9 cellular contexts compared by ENCODE assay signal in the genomic region with DNA sequence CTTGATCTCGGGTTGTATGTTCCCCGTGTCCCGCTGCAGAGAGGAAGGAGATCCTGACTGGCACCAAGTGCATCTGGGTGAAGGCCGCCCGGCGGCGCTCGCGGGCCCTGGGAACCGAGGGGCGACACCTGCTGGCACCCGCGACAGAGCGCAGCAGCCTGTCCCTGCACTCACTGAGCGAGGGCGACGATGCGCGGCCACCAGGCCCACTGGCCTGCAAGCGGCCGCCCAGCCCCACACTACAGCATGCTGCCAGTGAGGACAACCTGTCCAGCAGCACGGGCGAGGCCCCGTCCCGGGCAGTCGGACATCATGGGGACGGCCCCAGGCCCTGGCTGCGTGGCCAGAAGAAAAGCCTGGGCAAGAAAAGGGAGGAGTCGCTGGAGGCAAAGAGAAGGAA. TPM values are rescaled to one million over a fixed set of nuclear protein-coding genes. Genes with fewer than 3 reads are reported as not detected.
A peak's percentile ranks its signal among the peaks of the same experiment; 100 is the strongest.
DNase-seq lines count a peak whose midpoint lies in the region; ATAC-seq and TF ChIP-seq lines count a peak whose summit lies in the region.
"Had no signal": no experiment of that assay in that cellular context is flagged by ENCODE, and none has a peak within 500 bp of the region (broad histone marks: within the 10 kb centered on the region; RNA-seq: fewer than 3 reads in every experiment).

No MANE protein-coding gene starts in this region.

- peaks cover 45% of the 10 kb centered on the region for H3K27me3 Mint-ChIP-seq in activated T-helper 1 cell treated with anti-CD3 and anti-CD28 coated beads, Interleukin-12 subunit alpha, Interleukin-12 subunit beta, Interleukin-2, Interleukin-4 antibody, amounts not matched to agents 30 ng/mL and 10 ng/mL and 1 ng/mL, durations not matched to agents 14 hours and 24 hours and 36 hours (ENCODE audit: insufficient read depth)
- H3K27me3 Mint-ChIP-seq in immature natural killer cell (ENCODE audit: low read depth in 3 of 3): peaks cover 6 to 19% (median 15%) of the 10 kb centered on the region in 3 donors

- no peaks in the 10 kb centered on the region for H3K36me3 Mint-ChIP-seq in activated T-helper 1 cell treated with anti-CD3 and anti-CD28 coated beads, Interleukin-12 subunit alpha, Interleukin-12 subunit beta, Interleukin-2, Interleukin-4 antibody, amounts not matched to agents 30 ng/mL and 10 ng/mL and 1 ng/mL, durations not matched to agents 14 hours and 24 hours and 36 hours (ENCODE audit: low read depth)
- no peaks in the 10 kb centered on the region for H3K36me3 Mint-ChIP-seq in immature natural killer cell
- H3K36me3 Mint-ChIP-seq: IgD-negative memory B cell had no signal

- peak; percentile 55 to 65 for DNase-seq in NOMO-1 (lab: John Stamatoyannopoulos, UW; ENCODE audit: unreplicated experiment in 2 of 2)
- DNase-seq in activated T-helper 1 cell treated with anti-CD3 and anti-CD28 coated beads, Interleukin-12 subunit alpha, Interleukin-12 subunit beta, Interleukin-2, Interleukin-4 antibody, amounts not matched to agents 30 ng/mL and 10 ng/mL and 1 ng/mL, durations not matched to agents 14 hours and 24 hours and 36 hours (ENCODE audit: low spot score): peak; percentile 39
- peak; percentile 27 to 41 (median 38) for DNase-seq in immature natural killer cell
- peak; percentile 37 for DNase-seq in stimulated activated CD8-positive, alpha-beta memory T cell treated with anti-CD3 and anti-CD28 coated beads, Interleukin-7, amount 100 ng/mL, for 24 hours (ENCODE audit: low read depth)

- H3K9me3 Mint-ChIP-seq in activated T-helper 1 cell treated with anti-CD3 and anti-CD28 coated beads, Interleukin-12 subunit alpha, Interleukin-12 subunit beta, Interleukin-2, Interleukin-4 antibody, amounts not matched to agents 30 ng/mL and 10 ng/mL and 1 ng/mL, durations not matched to agents 14 hours and 24 hours and 36 hours: no peaks in the 10 kb centered on the region
- H3K9me3 Mint-ChIP-seq in immature natural killer cell: peaks cover 0 to 4% (median 0%) of the 10 kb centered on the region in 6 donors
- H3K9me3 Mint-ChIP-seq: IgD-negative memory B cell had no signal

- ATAC-seq in HG03460 (IDR thresholded peaks at IDR 0.05; ENCODE audit: unreplicated experiment): no peak
- no peak for ATAC-seq in HG03159 (IDR thresholded peaks at IDR 0.05; ENCODE audit: unreplicated experiment)
- no peak for ATAC-seq in HG02610 (IDR thresholded peaks at IDR 0.05; ENCODE audit: unreplicated experiment)

- no peak overlapping the region for H3K4me3 ChIP-seq in GM12875 (ENCODE audit: low read depth, low read length)

- H3K4me1 Mint-ChIP-seq in activated T-helper 1 cell treated with anti-CD3 and anti-CD28 coated beads, Interleukin-12 subunit alpha, Interleukin-12 subunit beta, Interleukin-2, Interleukin-4 antibody, amounts not matched to agents 30 ng/mL and 10 ng/mL and 1 ng/mL, durations not matched to agents 14 hours and 24 hours and 36 hours (ENCODE audit: low read depth): peaks cover 4% of the 10 kb centered on the region
- peaks cover 4 to 9% of the 10 kb centered on the region in 2 donors for H3K4me1 Mint-ChIP-seq in immature natural killer cell

- intact Hi-C loops in activated T-helper 1 cell treated with anti-CD3 and anti-CD28 coated beads, Interleukin-12 subunit alpha, Interleukin-12 subunit beta, Interleukin-2, Interleukin-4 antibody, amounts not matched to agents 30 ng/mL and 10 ng/mL and 1 ng/mL, durations not matched to agents 14 hours and 24 hours and 36 hours (cut with micrococcal nuclease): loop anchor here (1.0 to 2.0 kb wide), 2 partner anchors 53 to 141 kb away; partner anchors contain the start of gene TTYH2

- no peak overlapping the region for H3K27ac Mint-ChIP-seq in activated T-helper 1 cell treated with anti-CD3 and anti-CD28 coated beads, Interleukin-12 subunit alpha, Interleukin-12 subunit beta, Interleukin-2, Interleukin-4 antibody, amounts not matched to agents 30 ng/mL and 10 ng/mL and 1 ng/mL, durations not matched to agents 14 hours and 24 hours and 36 hours
- H3K27ac Mint-ChIP-seq in immature natural killer cell: no peak overlapping the region
- H3K27ac Mint-ChIP-seq: IgD-negative memory B cell had no signal

- TF ChIP-seq CTCF in GM12875 (IDR thresholded peaks at IDR 0.05; ENCODE audit: borderline replicate concordance, insufficient read depth, low read depth, low read length): peak; percentile 98

- H3K4me3 Mint-ChIP-seq in activated T-helper 1 cell treated with anti-CD3 and anti-CD28 coated beads, Interleukin-12 subunit alpha, Interleukin-12 subunit beta, Interleukin-2, Interleukin-4 antibody, amounts not matched to agents 30 ng/mL and 10 ng/mL and 1 ng/mL, durations not matched to agents 14 hours and 24 hours and 36 hours: no peak overlapping the region
- H3K4me3 Mint-ChIP-seq in immature natural killer cell: no peak overlapping the region

RNA-seq across cellular contexts. Expression of gene BTBD17, which starts 7.5 kb away (rescaled TPM):
- total RNA-seq in activated T-helper 1 cell treated with anti-CD3 and anti-CD28 coated beads, Interleukin-12 subunit alpha, Interleukin-12 subunit beta, Interleukin-2, Interleukin-4 antibody, amounts not matched to agents 30 ng/mL and 10 ng/mL and 1 ng/mL, durations not matched to agents 14 hours and 24 hours and 36 hours: not detected in 2 replicates
- polyA plus RNA-seq in immature natural killer cell: under 1 TPM in 1 of 3 donors, not detected in 2; 0.21 TPM
- polyA plus RNA-seq: IgD-negative memory B cell had no signal

RNA-seq across cellular contexts. Expression of gene GPR142, which starts 13.2 kb away (rescaled TPM):
- total RNA-seq in activated T-helper 1 cell treated with anti-CD3 and anti-CD28 coated beads, Interleukin-12 subunit alpha, Interleukin-12 subunit beta, Interleukin-2, Interleukin-4 antibody, amounts not matched to agents 30 ng/mL and 10 ng/mL and 1 ng/mL, durations not matched to agents 14 hours and 24 hours and 36 hours: not detected in 2 replicates
- polyA plus RNA-seq in immature natural killer cell: under 1 TPM in 1 of 3 donors, not detected in 2; 0.49 TPM
- polyA plus RNA-seq: IgD-negative memory B cell had no signal

RNA-seq across cellular contexts. Expression of gene KIF19, which starts 28.1 kb away (rescaled TPM):
- total RNA-seq in activated T-helper 1 cell treated with anti-CD3 and anti-CD28 coated beads, Interleukin-12 subunit alpha, Interleukin-12 subunit beta, Interleukin-2, Interleukin-4 antibody, amounts not matched to agents 30 ng/mL and 10 ng/mL and 1 ng/mL, durations not matched to agents 14 hours and 24 hours and 36 hours: 0.10 and 0.13 TPM in 2 replicates
- polyA plus RNA-seq in immature natural killer cell: 1 to 10 TPM; 1.9 to 6.1 (median 4.1) TPM
